10 cellular contexts compared by ENCODE assay signal in genomic region chr9:117317192-117317591, GRCh38.
"Had no signal": no experiment of that assay in that cellular context is flagged by ENCODE, and none has a peak within 500 bp of the region (broad histone marks: within the 10 kb centered on the region; RNA-seq: fewer than 3 reads in every experiment).

No MANE protein-coding gene starts in this region.

- FAIRE-seq: H1, H54, HTR-8/SVneo had no signal

- ATAC-seq: GM23338, HCT116 had no signal

- H3K4me3 ChIP-seq: GM23338 had no signal

- H2AFZ ChIP-seq: GM23338 had no signal

- H3K9ac ChIP-seq: KMS-11 had no signal

- H3K4me2 ChIP-seq: GM23338, KMS-11 had no signal

- DNase-seq: H9, HFFc6, Karpas-422, KBM-7 had no signal

- H3K27ac ChIP-seq: KMS-11 had no signal
